In genomic region chr3:12746419-12746818, GRCh38 we compare ENCODE assay signal across 18 cellular contexts. TPM values are rescaled to one million over a fixed set of nuclear protein-coding genes. Genes with fewer than 3 reads are reported as not detected.
DNase-seq lines count a peak whose midpoint lies in the region; ATAC-seq, FAIRE-seq and TF ChIP-seq lines count a peak whose summit lies in the region.
"Had no signal": no experiment of that assay in that cellular context is flagged by ENCODE, and none has a peak within 500 bp of the region (broad histone marks: within the 10 kb centered on the region; RNA-seq: fewer than 3 reads in every experiment).

No MANE protein-coding gene starts in this region.

- CTCF ChIA-PET in H1 (lab: Charles Lee; ENCODE audit: partially characterized antibody): interaction anchor here (1.5 kb wide), 1 partner anchor 27 kb away, joined by 5 read pairs; no protein-coding TSS in a partner anchor
- CTCF ChIA-PET in PC-3 (lab: Charles Lee): no interaction called here

- POLR2A ChIA-PET in H1 (lab: Charles Lee; ENCODE audit: partially characterized antibody) (no interaction called here), PC-3 (lab: Charles Lee; ENCODE audit: unreplicated experiment) (no interaction called here)

- H3K9me3 ChIP-seq in right atrium auricular region (no peaks in the 10 kb centered on the region), HUES64 (ENCODE audit: insufficient read depth, low read depth, low read length) (no peaks in the 10 kb centered on the region), H1 (ENCODE audit: insufficient read depth in 2 of 2, low read depth in 1 of 2, low read length in 1 of 2) (no peaks in the 10 kb centered on the region), trophoblast cell (ENCODE audit: insufficient read depth, low read depth, low read length) (no peaks in the 10 kb centered on the region), gastroesophageal sphincter (no peaks in the 10 kb centered on the region), PC-3 (ENCODE audit: low read length) (no peaks in the 10 kb centered on the region)
- H3K9me3 ChIP-seq: BLaER1 treated with 17β-estradiol and CSF1 and Interleukin-3, amounts not matched to agents 10 nM and 100 nM had no signal

- FAIRE-seq in H1 (lab: Jason Lieb, UNC): no peak
- FAIRE-seq: G401.6, GM12891, H54 had no signal

- H4K20me1 ChIP-seq in H1 (replicated peaks in 1 of 2; ENCODE audit: control insufficient read depth in 1 of 2, insufficient read depth in 2 of 2, low read length in 2 of 2) (no peaks in the 10 kb centered on the region), PC-3 (ENCODE audit: low read length) (no peaks in the 10 kb centered on the region)
- H4K20me1 ChIP-seq: BLaER1 treated with 17β-estradiol and CSF1 and Interleukin-3, amounts not matched to agents 10 nM and 100 nM had no signal

- no peaks in the 10 kb centered on the region for H3K27me3 ChIP-seq in right atrium auricular region
- no peaks in the 10 kb centered on the region for H3K27me3 ChIP-seq in HUES64 (ENCODE audit: insufficient read depth, low read length)
- H3K27me3 ChIP-seq in H1 (replicated peaks in 1 of 4; ENCODE audit: control insufficient read depth in 3 of 4, extremely low read depth in 1 of 4, insufficient read depth in 3 of 4, low read length in 3 of 4): no peaks in the 10 kb centered on the region
- H3K27me3 ChIP-seq in trophoblast cell (ENCODE audit: insufficient read depth, low read length): no peaks in the 10 kb centered on the region
- no peaks in the 10 kb centered on the region for H3K27me3 ChIP-seq in gastroesophageal sphincter
- no peaks in the 10 kb centered on the region for H3K27me3 ChIP-seq in PC-3 (ENCODE audit: low read length)
- H3K27me3 ChIP-seq: BLaER1 treated with 17β-estradiol and CSF1 and Interleukin-3, amounts not matched to agents 10 nM and 100 nM had no signal

- no peaks in the 10 kb centered on the region for H3K23me2 ChIP-seq in H1 (ENCODE audit: low read depth, low read length)

- no peaks in the 10 kb centered on the region for H3F3A ChIP-seq in PC-3 (ENCODE audit: low read length, unreplicated experiment)

- no peak for TF ChIP-seq POLR2A in H1 (IDR thresholded peaks at IDR 0.05; ENCODE audit: control extremely low read depth in 1 of 2, low read depth in 2 of 2, low read length in 2 of 2)
- TF ChIP-seq POLR2A in gastroesophageal sphincter (IDR thresholded peaks at IDR 0.05): no peak

- H2AFZ ChIP-seq in H1 (ENCODE audit: low read length): peak overlapping the region; percentile 99
- no peak overlapping the region for H2AFZ ChIP-seq in trophoblast cell (ENCODE audit: insufficient read depth, low read length, poor library complexity)
- H2AFZ ChIP-seq in PC-3 (ENCODE audit: low read length): no peak overlapping the region

- H3K79me1 ChIP-seq in H1 (ENCODE audit: low read depth, low read length) (no peaks in the 10 kb centered on the region), trophoblast cell (ENCODE audit: low read length) (peaks cover 2% of the 10 kb centered on the region)

- H2BK12ac ChIP-seq in H1 (ENCODE audit: low read depth, low read length): no peak overlapping the region
- H2BK12ac ChIP-seq in trophoblast cell (ENCODE audit: low read length): no peak overlapping the region

- no peak overlapping the region for H3K18ac ChIP-seq in H1 (ENCODE audit: extremely low read depth, low read length)
- no peak overlapping the region for H3K18ac ChIP-seq in trophoblast cell (ENCODE audit: low read length)

- H4K5ac ChIP-seq in H1 (ENCODE audit: insufficient read length, low read depth, low read length): no peak overlapping the region

- TF ChIP-seq RAD21 in H1 (IDR thresholded peaks at IDR 0.05 in 1 of 2, conservative IDR thresholded peaks at IDR 0.05 in 1 of 2; ENCODE audit: low read depth in 2 of 2, low read length in 2 of 2): no peak

- H3K14ac ChIP-seq in H1 (ENCODE audit: insufficient read length) (no peak overlapping the region), trophoblast cell (ENCODE audit: low read length) (no peak overlapping the region)

- TF ChIP-seq EP300 in H1 (IDR thresholded peaks at IDR 0.05; ENCODE audit: borderline replicate concordance in 1 of 2, low read depth in 2 of 2, low read length in 2 of 2): no peak
- TF ChIP-seq EP300 in gastroesophageal sphincter (IDR thresholded peaks at IDR 0.05): no peak

- intact Hi-C loops in Right ventricle myocardium inferior (cut with DNase I): no loop called here
- intact Hi-C loops in PC-3 (cut with micrococcal nuclease): no loop called here

- no peak overlapping the region for H2BK5ac ChIP-seq in H1 (ENCODE audit: low read depth, low read length)
- H2BK5ac ChIP-seq in trophoblast cell (ENCODE audit: low read depth, low read length, poor library complexity): no peak overlapping the region

- H3K27ac ChIP-seq in right atrium auricular region: peak overlapping the region; percentile 65 to 73
- H3K27ac ChIP-seq in HUES64 (ENCODE audit: low read depth, low read length): no peak overlapping the region
- H3K27ac ChIP-seq in H1 (ENCODE audit: low read depth, low read length): no peak overlapping the region
- H3K27ac ChIP-seq in trophoblast cell (ENCODE audit: low read depth, low read length): no peak overlapping the region
- H3K27ac ChIP-seq in gastroesophageal sphincter: no peak overlapping the region
- no peak overlapping the region for H3K27ac ChIP-seq in PC-3 (ENCODE audit: low read length)
- H3K27ac ChIP-seq: BLaER1 treated with 17β-estradiol and CSF1 and Interleukin-3, amounts not matched to agents 10 nM and 100 nM; HL-60 had no signal

- H4K8ac ChIP-seq in H1 (ENCODE audit: extremely low read depth, insufficient read depth, low read length): peak overlapping the region; percentile 80
- no peak overlapping the region for H4K8ac ChIP-seq in trophoblast cell (ENCODE audit: low read depth, low read length)

- no peak overlapping the region for H3K4ac ChIP-seq in H1 (replicated peaks; ENCODE audit: insufficient read length, low read depth, low read length)
- no peak overlapping the region for H3K4ac ChIP-seq in trophoblast cell (ENCODE audit: low read depth, low read length)

- no peak overlapping the region for H2BK20ac ChIP-seq in H1 (ENCODE audit: low read length)

- 86% methylated on average over 10 of the region's 10 CpGs for WGBS in HUES64
- WGBS in H1 (ENCODE audit: extremely low coverage in 1 of 2, insufficient coverage in 1 of 2, insufficient read length in 1 of 2, insufficient replicate concordance in 2 of 2, low coverage in 1 of 2, low lambda C conversion rate in 2 of 2, missing lambda C conversion rate in 1 of 2), 2 experiments: 93% methylated on average over 10 of the region's 10 CpGs; no CpG with 5 or more reads in 1 of the 2 experiments
- no CpG with 5 or more reads among the region's 10 CpGs for WGBS in trophoblast cell (ENCODE audit: extremely low coverage, insufficient coverage, insufficient read length)
- 84 to 86% methylated on average over 4 to 7 of the region's 10 CpGs for WGBS in gastroesophageal sphincter (ENCODE audit: low coverage in 1 of 2), 2 donors

- no peaks in the 10 kb centered on the region for H3K79me2 ChIP-seq in H1 (ENCODE audit: control insufficient read depth in 1 of 2, insufficient read depth in 2 of 2, low read length in 2 of 2)
- H3K79me2 ChIP-seq in trophoblast cell (ENCODE audit: control insufficient read depth, insufficient read depth, low read length, poor library complexity): no peaks in the 10 kb centered on the region
- no peaks in the 10 kb centered on the region for H3K79me2 ChIP-seq in PC-3 (ENCODE audit: low read length)

- peak overlapping the region; percentile 37; the same call in 1 of the 2 replicates for H2BK15ac ChIP-seq in H1 (ENCODE audit: low read length)

- peak overlapping the region; percentile 14; the same call in 1 of the 2 replicates for H3K9ac ChIP-seq in HUES64 (ENCODE audit: low read depth, low read length)
- no peak overlapping the region for H3K9ac ChIP-seq in H1 (replicated peaks in 1 of 4; ENCODE audit: extremely low read depth in 1 of 4, low read depth in 3 of 4, low read length in 3 of 4)
- H3K9ac ChIP-seq in trophoblast cell (ENCODE audit: low read length): no peak overlapping the region
- no peak overlapping the region for H3K9ac ChIP-seq in PC-3 (ENCODE audit: low read length)
- H3K9ac ChIP-seq: BLaER1 treated with 17β-estradiol and CSF1 and Interleukin-3, amounts not matched to agents 10 nM and 100 nM had no signal

- H3K36me3 ChIP-seq in right atrium auricular region (no peaks in the 10 kb centered on the region), HUES64 (ENCODE audit: insufficient read depth, low read length) (no peaks in the 10 kb centered on the region), H1 (ENCODE audit: control insufficient read depth in 2 of 4, insufficient read depth in 4 of 4, low read length in 3 of 4) (no peaks in the 10 kb centered on the region), trophoblast cell (ENCODE audit: control insufficient read depth in 1 of 2, insufficient read depth in 2 of 2, low read length in 2 of 2) (peaks cover 0 to 3% of the 10 kb centered on the region in 2 experiments), gastroesophageal sphincter (no peaks in the 10 kb centered on the region), PC-3 (ENCODE audit: low read depth, low read length) (no peaks in the 10 kb centered on the region; the same call in 1 of the 2 replicates)
- H3K36me3 ChIP-seq: BLaER1 treated with 17β-estradiol and CSF1 and Interleukin-3, amounts not matched to agents 10 nM and 100 nM had no signal

- H3K23ac ChIP-seq in H1 (ENCODE audit: insufficient read length) (no peak overlapping the region), trophoblast cell (ENCODE audit: low read length) (no peak overlapping the region)

- no peaks in the 10 kb centered on the region for H3K9me2 ChIP-seq in PC-3 (replicated peaks; ENCODE audit: low read length)

- no peak overlapping the region for H3K4me3 ChIP-seq in right atrium auricular region
- no peak overlapping the region for H3K4me3 ChIP-seq in HUES64 (ENCODE audit: low read length)
- no peak overlapping the region for H3K4me3 ChIP-seq in H1 (ENCODE audit: extremely low read depth in 1 of 4, insufficient read depth in 2 of 4, low read depth in 3 of 4, low read length in 4 of 4)
- no peak overlapping the region for H3K4me3 ChIP-seq in trophoblast cell (ENCODE audit: low read depth, low read length)
- no peak overlapping the region for H3K4me3 ChIP-seq in gastroesophageal sphincter
- H3K4me3 ChIP-seq in PC-3 (ENCODE audit: low read length): no peak overlapping the region
- H3K4me3 ChIP-seq: BLaER1 treated with 17β-estradiol and CSF1 and Interleukin-3, amounts not matched to agents 10 nM and 100 nM had no signal

- H4K12ac ChIP-seq in trophoblast cell (ENCODE audit: low read depth, low read length): no peak overlapping the region

- H2BK120ac ChIP-seq in H1 (replicated peaks; ENCODE audit: low read depth, low read length) (no peak overlapping the region), trophoblast cell (ENCODE audit: insufficient read depth, low read length, poor library complexity) (no peak overlapping the region)

- H4K91ac ChIP-seq in H1 (replicated peaks; ENCODE audit: insufficient read length, low read length): no peak overlapping the region
- no peak overlapping the region for H4K91ac ChIP-seq in trophoblast cell (ENCODE audit: low read depth, low read length)

- H3K56ac ChIP-seq in H1 (replicated peaks; ENCODE audit: insufficient read length, low read depth, low read length): no peak overlapping the region

- no peak for TF ChIP-seq CTCF in right atrium auricular region (IDR thresholded peaks at IDR 0.05)
- TF ChIP-seq CTCF in H1 (IDR thresholded peaks at IDR 0.05; ENCODE audit: control extremely low read depth in 1 of 3, insufficient read depth in 1 of 3, low read depth in 1 of 3, low read length in 3 of 3): no peak
- no peak for TF ChIP-seq CTCF in gastroesophageal sphincter (IDR thresholded peaks at IDR 0.05)
- no peak for TF ChIP-seq CTCF in PC-3 (conservative IDR thresholded peaks at IDR 0.05; ENCODE audit: low read depth, low read length)

- no peak overlapping the region for H2AK5ac ChIP-seq in H1 (ENCODE audit: low read depth, low read length)
- peak overlapping the region; percentile 41 for H2AK5ac ChIP-seq in trophoblast cell (ENCODE audit: low read length)

- ATAC-seq in Right ventricle myocardium inferior: no peak
- no peak for ATAC-seq in gastroesophageal sphincter
- ATAC-seq in PC-3: no peak

- no peak for DNase-seq in right atrium auricular region (ENCODE audit: low spot score)
- DNase-seq in Right ventricle myocardium inferior (ENCODE audit: missing footprints): no peak
- DNase-seq in H1 (ENCODE audit: low read depth in 1 of 2, low spot score in 2 of 2): no peak
- no peak for DNase-seq in trophoblast cell
- DNase-seq in PC-3: no peak
- DNase-seq in MV-4-11 (lab: John Stamatoyannopoulos, UW): no peak
- DNase-seq: ACHN; CD4-positive, CD25-positive, alpha-beta regulatory T cell; DMS 273 treated with DMSO at 0.1 percent for 48 hours had no signal

- H3K4me2 ChIP-seq in H1 (ENCODE audit: insufficient read depth in 1 of 2, low read depth in 2 of 2, low read length in 2 of 2) (no peak overlapping the region), trophoblast cell (ENCODE audit: low read length) (no peak overlapping the region), PC-3 (ENCODE audit: low read length) (no peak overlapping the region)
- H3K4me2 ChIP-seq: BLaER1 treated with 17β-estradiol and CSF1 and Interleukin-3, amounts not matched to agents 10 nM and 100 nM had no signal

- H3K4me1 ChIP-seq in right atrium auricular region (peaks cover 0 to 21% of the 10 kb centered on the region in 2 donors), HUES64 (ENCODE audit: insufficient read depth, low read length) (0 out of 2 replicates have a peak, but pooled peaks cover 3% of the 10 kb centered on the region), H1 (replicated peaks in 1 of 4; ENCODE audit: control insufficient read depth in 3 of 4, insufficient read depth in 4 of 4, low read length in 3 of 4) (no peaks in the 10 kb centered on the region), trophoblast cell (ENCODE audit: control insufficient read depth in 1 of 2, insufficient read depth in 2 of 2, low read length in 2 of 2) (no peaks in the 10 kb centered on the region), gastroesophageal sphincter (peaks cover 0 to 13% (median 6%) of the 10 kb centered on the region in 3 donors), PC-3 (ENCODE audit: insufficient read depth, low read length) (peaks cover 21% of the 10 kb centered on the region)

- no TSS peak for BruUV-seq in PC-3 (replicated peaks; lab: Mats Ljungman, UMichigan)

RNA-seq across cellular contexts. Expression of gene TMEM40, which starts 12.6 kb away (rescaled TPM):
- total RNA-seq in right atrium auricular region (1 to 10 TPM; 1.8 to 2.3 TPM), Right ventricle myocardium inferior (4.2 TPM), gastroesophageal sphincter (1 to 10 TPM in 1 of 4 donors, not detected in 3; 3.0 TPM), PC-3 (2014; rRNA removed) (7.5 and 10.4 TPM in 2 replicates)
- polyA plus RNA-seq in HUES64 (2013, experiment 1 of 2): not detected
- not detected for polyA plus RNA-seq in HUES64 (2013, experiment 2 of 2)
- not detected in 2 replicates for total RNA-seq in H1 (2021; fragmentation: NEBNext Ultra II Directional; extraction: Animal tissue kit (Norgen Biotek cat#: 25700))
- 0.11 and 0.18 TPM in 2 replicates for polyA plus RNA-seq in H1 (2011; rRNA removed)
- polyA plus RNA-seq in H1 (2011; cell fraction: cytosol; rRNA removed): 0.26 TPM
- 0.57 TPM for polyA plus RNA-seq in H1 (2011; cell fraction: nucleus; rRNA removed)
- 0.28 TPM in 1 of 4 replicates, not detected in the others for polyA plus RNA-seq in H1 (2012, experiment 1 of 2)
- not detected for polyA plus RNA-seq in H1 (2012, experiment 2 of 2)
- 0.12 TPM for polyA plus RNA-seq in H1 (2013, experiment 1 of 2)
- 0.22 TPM for polyA plus RNA-seq in H1 (2013, experiment 2 of 2)
- polyA minus RNA-seq in H1 (2011; rRNA and poly(A)+ RNA removed): not detected in 2 replicates
- polyA minus RNA-seq in H1 (2011; cell fraction: cytosol; rRNA and poly(A)+ RNA removed): not detected
- not detected for polyA minus RNA-seq in H1 (2011; cell fraction: nucleus; rRNA and poly(A)+ RNA removed)
- 26.1 and 27.0 TPM in 2 replicates for polyA plus RNA-seq in trophoblast cell (2013)
- total RNA-seq: A172, Daoy had no signal
- polyA plus RNA-seq: CD4-positive, CD25-positive, alpha-beta regulatory T cell had no signal

RNA-seq across cellular contexts. Expression of gene CAND2, which starts 50.1 kb away (rescaled TPM):
- total RNA-seq in right atrium auricular region: 10 to 100 TPM; 45.2 to 77.4 TPM
- 56.7 TPM for total RNA-seq in Right ventricle myocardium inferior
- polyA plus RNA-seq in HUES64 (2013, experiment 1 of 2): 5.2 TPM
- 7.2 TPM for polyA plus RNA-seq in HUES64 (2013, experiment 2 of 2)
- 8.7 and 11.2 TPM in 2 replicates for total RNA-seq in H1 (2021; fragmentation: NEBNext Ultra II Directional; extraction: Animal tissue kit (Norgen Biotek cat#: 25700))
- 8.7 and 12.0 TPM in 2 replicates for polyA plus RNA-seq in H1 (2011; rRNA removed)
- polyA plus RNA-seq in H1 (2011; cell fraction: cytosol; rRNA removed): 9.2 TPM
- 20.3 TPM for polyA plus RNA-seq in H1 (2011; cell fraction: nucleus; rRNA removed)
- 5.3 to 10.4 TPM (median 9.1 TPM) in 4 replicates for polyA plus RNA-seq in H1 (2012, experiment 1 of 2)
- polyA plus RNA-seq in H1 (2012, experiment 2 of 2): 7.4 TPM
- 4.0 TPM for polyA plus RNA-seq in H1 (2013, experiment 1 of 2)
- 3.4 TPM for polyA plus RNA-seq in H1 (2013, experiment 2 of 2)
- 11.0 and 15.6 TPM in 2 replicates for polyA minus RNA-seq in H1 (2011; rRNA and poly(A)+ RNA removed)
- polyA minus RNA-seq in H1 (2011; cell fraction: cytosol; rRNA and poly(A)+ RNA removed): 7.3 TPM
- polyA minus RNA-seq in H1 (2011; cell fraction: nucleus; rRNA and poly(A)+ RNA removed): 17.4 TPM
- 0.29 and 0.31 TPM in 2 replicates for polyA plus RNA-seq in trophoblast cell (2013)
- 10 to 100 TPM; 11.5 to 29.9 (median 19.4) TPM for total RNA-seq in gastroesophageal sphincter
- total RNA-seq in PC-3 (2014; rRNA removed): 2.4 and 4.8 TPM in 2 replicates

Comparison
In these comparisons a context has a peak if more than half of its experiments do, and no peak if none do; other contexts are left out.
1. H3K27ac ChIP-seq: peak in right atrium auricular region (2 of 2); none in HUES64 (single experiment), H1 (single experiment), trophoblast cell (single experiment), gastroesophageal sphincter (0 of 4) and PC-3 (single experiment).